In the genomic region with DNA sequence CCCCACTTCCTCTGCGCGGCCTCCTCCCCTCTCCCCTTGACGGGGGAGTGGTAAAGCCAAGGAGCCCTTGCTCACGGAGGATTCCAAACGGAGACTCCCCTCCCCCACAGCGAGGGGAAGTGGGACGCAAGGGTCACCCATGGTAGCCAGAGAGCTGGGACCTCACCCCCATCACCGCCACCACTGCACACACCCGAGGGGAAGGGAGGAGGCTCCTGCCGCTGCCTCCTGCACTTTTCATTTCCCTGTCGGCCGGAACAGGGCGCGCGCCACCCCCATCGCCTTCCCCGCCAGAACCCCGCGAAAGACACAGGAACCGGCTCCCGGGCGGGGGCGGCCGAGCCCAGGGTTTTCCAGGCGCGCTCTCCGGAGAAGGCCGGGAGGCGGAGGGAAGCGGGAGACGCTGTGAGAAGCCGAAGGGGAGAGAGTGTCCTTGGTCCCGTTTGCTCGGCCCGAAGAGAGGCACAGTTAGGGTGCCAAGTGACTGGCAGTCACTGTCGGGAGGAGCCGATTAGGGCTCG, we compare ENCODE assay signal across 8 cellular contexts. TPM values are rescaled to one million over a fixed set of nuclear protein-coding genes. Genes with fewer than 3 reads are reported as not detected.
A peak's percentile ranks its signal among the peaks of the same experiment; 100 is the strongest.
DNase-seq lines count a peak whose midpoint lies in the region; ATAC-seq lines count a peak whose summit lies in the region.

No MANE protein-coding gene starts in this region.

- H3K4me1 ChIP-seq in esophagus (ENCODE audit: control insufficient read depth in 2 of 2, insufficient read depth in 2 of 2, low read length in 1 of 2) (peaks cover 5 to 19% of the 10 kb centered on the region in 2 donors), muscle layer of colon (ENCODE audit: insufficient read depth, low read length) (peaks cover 50% of the 10 kb centered on the region), thymus (ENCODE audit: control insufficient read depth, insufficient read depth, low read length) (peaks cover 48% of the 10 kb centered on the region)

- ATAC-seq in HG03520 (IDR thresholded peaks at IDR 0.05; ENCODE audit: unreplicated experiment): no peak

- H3K9me3 ChIP-seq in esophagus (ENCODE audit: control insufficient read depth in 2 of 2, insufficient read depth in 1 of 2, low read depth in 1 of 2, low read length in 1 of 2): no peaks in the 10 kb centered on the region
- no peaks in the 10 kb centered on the region for H3K9me3 ChIP-seq in muscle layer of colon (ENCODE audit: low read length)
- no peaks in the 10 kb centered on the region for H3K9me3 ChIP-seq in thymus (ENCODE audit: control insufficient read depth)

- H3K27ac ChIP-seq in esophagus (ENCODE audit: low read depth in 2 of 2, low read length in 1 of 2) (peak overlapping the region; percentile 88 to 93), muscle layer of colon (ENCODE audit: low read depth, low read length) (peak overlapping the region; percentile 81), thymus (ENCODE audit: low read depth) (peak overlapping the region; percentile 77)

- H3K36me3 ChIP-seq in esophagus (ENCODE audit: control insufficient read depth in 2 of 2, insufficient read depth in 2 of 2, low read length in 1 of 2) (peaks cover 0 to 1% of the 10 kb centered on the region in 2 donors), muscle layer of colon (ENCODE audit: insufficient read depth, low read length) (peaks cover 12% of the 10 kb centered on the region), thymus (ENCODE audit: control insufficient read depth, insufficient read depth) (peaks cover 46% of the 10 kb centered on the region)

- no peaks in the 10 kb centered on the region for H3K27me3 ChIP-seq in esophagus (ENCODE audit: control insufficient read depth in 1 of 2, insufficient read depth in 2 of 2, low read length in 2 of 2)
- no peaks in the 10 kb centered on the region for H3K27me3 ChIP-seq in muscle layer of colon (ENCODE audit: control insufficient read depth in 1 of 2, insufficient read depth in 2 of 2, low read length in 2 of 2)
- H3K27me3 ChIP-seq in thymus (ENCODE audit: control insufficient read depth, insufficient read depth): no peaks in the 10 kb centered on the region

- peak overlapping the region; percentile 88 to 89 for H3K4me3 ChIP-seq in esophagus (ENCODE audit: low read depth in 1 of 2, low read length in 2 of 2)
- H3K4me3 ChIP-seq in muscle layer of colon (ENCODE audit: low read depth in 1 of 2, low read length in 2 of 2): peak overlapping the region; percentile 75 to 76
- peak overlapping the region; percentile 62 for H3K4me3 ChIP-seq in thymus (ENCODE audit: low read length)

- DNase-seq in activated CD4-positive, CD25-positive, alpha-beta regulatory T cell treated with anti-CD3 and anti-CD28 coated beads, Interleukin-2, amount 50 U/mL, for 72 hours: peak; percentile 51
- DNase-seq in activated CD4-positive, CD25-positive, alpha-beta regulatory T cell (lab: John Stamatoyannopoulos, UW): no peak
- DNase-seq in NAMALWA (ENCODE audit: low spot score): peak; percentile 54
- peak; percentile 77 for DNase-seq in activated CD8-positive, alpha-beta memory T cell treated with anti-CD3 and anti-CD28 coated beads, Interleukin-2, amount 50 U/mL, for 48 hours

- WGBS in esophagus, 2 donors: 0% methylated on average over 38 of the region's 38 CpGs
- WGBS in thymus: under 1% methylated on average over 38 of the region's 38 CpGs

- H3K9ac ChIP-seq in muscle layer of colon (ENCODE audit: low read length): peak overlapping the region; percentile 47

RNA-seq across cellular contexts. Expression of gene CCND3, which starts 0.8 kb away (rescaled TPM):
- 10 to 100 TPM; 24.6 to 30.4 TPM for polyA plus RNA-seq in esophagus
- 277 TPM for polyA plus RNA-seq in thymus

RNA-seq across cellular contexts. Expression of gene BYSL, which starts 19.5 kb away (rescaled TPM):
- polyA plus RNA-seq in esophagus (10 to 100 TPM in 1 of 2 donors, 1 to 10 TPM in 1; 6.0 to 14.2 TPM), thymus (7.8 TPM)

RNA-seq across cellular contexts. Expression of gene MED20, which starts 19.9 kb away (rescaled TPM):
- polyA plus RNA-seq in esophagus (1 to 10 TPM; 7.1 to 8.0 TPM), thymus (7.9 TPM)

RNA-seq across cellular contexts. Expression of gene USP49, which starts 45.6 kb away (rescaled TPM):
- polyA plus RNA-seq in esophagus: 1 to 10 TPM in 1 of 2 donors, under 1 TPM in 1; 0.69 to 1.0 TPM
- polyA plus RNA-seq in thymus: 1.1 TPM

Comparison
In these comparisons a context has a peak if more than half of its experiments do, and no peak if none do; other contexts are left out.
1. DNase-seq: peak in activated CD4-positive, CD25-positive, alpha-beta regulatory T cell treated with anti-CD3 and anti-CD28 coated beads, Interleukin-2, amount 50 U/mL, for 72 hours (single experiment), NAMALWA (single experiment) and activated CD8-positive, alpha-beta memory T cell treated with anti-CD3 and anti-CD28 coated beads, Interleukin-2, amount 50 U/mL, for 48 hours (single experiment); none in activated CD4-positive, CD25-positive, alpha-beta regulatory T cell (0 of 4).
2. Peak in every context shown above with its lines, with median percentiles within 50 percentile points of each other: H3K27ac ChIP-seq and H3K4me3 ChIP-seq.